Comparison of ENCODE assay signal across 8 cellular contexts in genomic region chr5:137220523-137220927, GRCh38.
DNase-seq lines count a peak whose midpoint lies in the region; ATAC-seq and TF ChIP-seq lines count a peak whose summit lies in the region.

No MANE protein-coding gene starts in this region.

- peak; percentile 31 for DNase-seq in GM10248 (ENCODE audit: extremely low spot score)
- peak; percentile 89 for DNase-seq in RWPE1 (ENCODE audit: low spot score)
- DNase-seq in fibroblast of lung (ENCODE audit: low read depth in 2 of 2): peak; percentile 37 to 86
- DNase-seq in prostate gland (ENCODE audit: low spot score): no peak
- DNase-seq in activated T-cell treated with anti-CD3 and anti-CD28 coated beads for 4 hours: no peak

- intact Hi-C loops in prostate gland (cut with DNase I): no loop called here

- no peaks in the 10 kb centered on the region for H3K9me3 ChIP-seq in fibroblast of lung (ENCODE audit: control insufficient read depth, insufficient read depth, low read depth, low read length)
- no peaks in the 10 kb centered on the region for H3K9me3 ChIP-seq in prostate gland

- H3K4me1 ChIP-seq in fibroblast of lung (ENCODE audit: control insufficient read depth, extremely low read depth, insufficient read depth, low read length) (no peaks in the 10 kb centered on the region), prostate gland (replicated peaks) (peaks cover 5% of the 10 kb centered on the region)

- H3K9ac ChIP-seq in fibroblast of lung (ENCODE audit: insufficient read depth, low read length): no peak overlapping the region

- H3K4me3 ChIP-seq in fibroblast of lung (replicated peaks in 1 of 4; ENCODE audit: control extremely low read depth in 1 of 4, insufficient read depth in 1 of 4, low read depth in 3 of 4, low read length in 4 of 4): no peak overlapping the region
- H3K4me3 ChIP-seq in prostate gland: no peak overlapping the region

- H3K27me3 ChIP-seq in fibroblast of lung (ENCODE audit: control insufficient read depth, insufficient read depth, low read length) (no peaks in the 10 kb centered on the region), prostate gland (replicated peaks; ENCODE audit: insufficient read depth) (no peaks in the 10 kb centered on the region)

- H3K36me3 ChIP-seq in fibroblast of lung (ENCODE audit: control insufficient read depth, insufficient read depth, low read length) (no peaks in the 10 kb centered on the region), prostate gland (no peaks in the 10 kb centered on the region)

- H3K27ac ChIP-seq in RWPE1 (no peak overlapping the region), fibroblast of lung (ENCODE audit: insufficient read depth, low read length) (no peak overlapping the region), prostate gland (no peak overlapping the region)

- no peak for TF ChIP-seq POLR2A in prostate gland (IDR thresholded peaks at IDR 0.05)

- whole genome bisulfite sequencing in prostate gland: 85% methylated on average over 3 of the region's 3 CpGs

- CTCF ChIA-PET in GM10248 (lab: Yijun Ruan, JAX): no interaction called here
- CTCF ChIA-PET in RWPE1 (lab: Yijun Ruan, JAX): no interaction called here

- TF ChIP-seq CTCF in GM10248 (IDR thresholded peaks at IDR 0.05; ENCODE audit: control extremely low read depth, extremely low read depth, low read depth, missing control alignments) (peak; percentile 35), RWPE1 (conservative IDR thresholded peaks at IDR 0.05; ENCODE audit: low read depth) (peak; percentile 53), fibroblast of lung (conservative IDR thresholded peaks at IDR 0.05 in 1 of 2, IDR thresholded peaks at IDR 0.05 in 1 of 2; ENCODE audit: low read depth in 1 of 2, low read length in 2 of 2) (peak; percentile 33 to 45), prostate gland (IDR thresholded peaks at IDR 0.05) (peak in 3 of 4 experiments; percentile 27 to 40 (median 33))

- ATAC-seq in GM21529 (IDR thresholded peaks at IDR 0.05; ENCODE audit: unreplicated experiment) (peak; percentile 91), HG03108 (IDR thresholded peaks at IDR 0.05; ENCODE audit: unreplicated experiment) (no peak)

- no peak for TF ChIP-seq EP300 in Ishikawa (IDR thresholded peaks at IDR 0.05; ENCODE audit: borderline replicate concordance)

- H4K20me1 ChIP-seq in fibroblast of lung (ENCODE audit: control insufficient read depth, extremely low read depth, insufficient read depth, low read length): no peaks in the 10 kb centered on the region

- POLR2A ChIA-PET in GM10248 (lab: Yijun Ruan, JAX) (no interaction called here), RWPE1 (lab: Yijun Ruan, JAX; ENCODE audit: low non-redundant PET) (no interaction called here)

- no peak overlapping the region for H3K4me2 ChIP-seq in fibroblast of lung (ENCODE audit: extremely low read depth, insufficient read depth, low read length)

- no peaks in the 10 kb centered on the region for H3K79me2 ChIP-seq in fibroblast of lung (ENCODE audit: control insufficient read depth, insufficient read depth, low read length)

- TF ChIP-seq RAD21 in Ishikawa (IDR thresholded peaks at IDR 0.05; ENCODE audit: low read depth): peak; percentile 48

- H2AFZ ChIP-seq in fibroblast of lung (ENCODE audit: low read length): no peak overlapping the region

TF ChIP-seq in Ishikawa, 13 proteins besides CTCF, POLR2A, EP300 and RAD21:
- no peak for TF ChIP-seq MAX (IDR thresholded peaks at IDR 0.05)
- TF ChIP-seq TAF1 (IDR thresholded peaks at IDR 0.05; ENCODE audit: low read depth): no peak
- TF ChIP-seq EGR1 (IDR thresholded peaks at IDR 0.05): no peak
- no peak for TF ChIP-seq TCF12 (IDR thresholded peaks at IDR 0.05; ENCODE audit: low read depth)
- TF ChIP-seq REST (IDR thresholded peaks at IDR 0.05; ENCODE audit: low read depth): no peak
- no peak for TF ChIP-seq ZBTB7A (IDR thresholded peaks at IDR 0.05; ENCODE audit: low read depth)
- no peak for TF ChIP-seq USF1 (IDR thresholded peaks at IDR 0.05)
- TF ChIP-seq FOXM1 (IDR thresholded peaks at IDR 0.05; ENCODE audit: borderline replicate concordance, low read depth): no peak
- no peak for TF ChIP-seq TEAD4 (IDR thresholded peaks at IDR 0.05)
- no peak for TF ChIP-seq YY1 (IDR thresholded peaks at IDR 0.05; ENCODE audit: low read depth)
TF ChIP-seq in Ishikawa: peak in this region for 0.

Comparison
In these comparisons a context has a peak if more than half of its experiments do, and no peak if none do; other contexts are left out.
1. DNase-seq: peak in GM10248 (single experiment), RWPE1 (single experiment) and fibroblast of lung (2 of 2); none in prostate gland (single experiment) and activated T-cell treated with anti-CD3 and anti-CD28 coated beads for 4 hours (single experiment).
2. Peak in every context shown above with its lines, with median percentiles within 50 percentile points of each other: CTCF ChIP-seq.